ENCODE assay signal across 14 cellular contexts in genomic region chr17:48406936-48407567, GRCh38. TPM values are rescaled to one million over a fixed set of nuclear protein-coding genes. Genes with fewer than 3 reads are reported as not detected.
A peak's percentile ranks its signal among the peaks of the same experiment; 100 is the strongest.
DNase-seq lines count a peak whose midpoint lies in the region; ATAC-seq and FAIRE-seq lines count a peak whose summit lies in the region.
"Had no signal": no experiment of that assay in that cellular context is flagged by ENCODE, and none has a peak within 500 bp of the region (broad histone marks: within the 10 kb centered on the region; RNA-seq: fewer than 3 reads in every experiment).

No MANE protein-coding gene starts in this region.

- H3K9me3 ChIP-seq in T-helper 17 cell (ENCODE audit: control insufficient read depth, low read length, poor library complexity, severe bottlenecking): no peaks in the 10 kb centered on the region
- H3K9me3 ChIP-seq: ovary had no signal

- DNase-seq in activated T-cell treated with anti-CD3 and anti-CD28 coated beads, Interleukin-2, amount 50 U/mL, for 4 hours: no peak
- no peak for DNase-seq in activated T-cell treated with anti-CD3 and anti-CD28 coated beads, Interleukin-2, amount 50 U/mL, for 1 hour
- DNase-seq in T-helper 17 cell: no peak
- no peak for DNase-seq in NCI-H2196 treated with DMSO at 0.1 percent for 48 hours (lab: John Stamatoyannopoulos, UW; ENCODE audit: unreplicated experiment)
- DNase-seq in stimulated activated CD4-positive, alpha-beta T cell treated with anti-CD3 and anti-CD28 coated beads, Interleukin-15, amount 100 ng/mL, for 24 hours: no peak
- DNase-seq in NCI-H2171 (lab: John Stamatoyannopoulos, UW): no peak
- DNase-seq: DMS53, NCI-H1092 treated with DMSO at 0.1 percent for 48 hours, ovary had no signal

- peak; percentile 78 for FAIRE-seq in endometrium (lab: Jason Lieb, UNC)
- FAIRE-seq: H1 had no signal

- no peaks in the 10 kb centered on the region for H3K27me3 Mint-ChIP-seq in activated T-cell treated with anti-CD3 and anti-CD28 coated beads, Interleukin-2, amount 50 U/mL, for 4 hours (ENCODE audit: low read depth)
- H3K27me3 Mint-ChIP-seq in T-helper 17 cell: no peaks in the 10 kb centered on the region
- no peaks in the 10 kb centered on the region for H3K27me3 Mint-ChIP-seq in stimulated activated naive CD8-positive, alpha-beta T cell treated with anti-CD3 and anti-CD28 coated beads, Interleukin-15, Interleukin-2, amounts not matched to agents 100 ng/mL and 50 ng/mL, for 24 hours

- peak overlapping the region; percentile 51 for H3K4me3 Mint-ChIP-seq in activated T-cell treated with anti-CD3 and anti-CD28 coated beads, Interleukin-2, amount 50 U/mL, for 4 hours
- peak overlapping the region; percentile 55 for H3K4me3 Mint-ChIP-seq in T-helper 17 cell
- peak overlapping the region; percentile 38 for H3K4me3 Mint-ChIP-seq in stimulated activated naive CD8-positive, alpha-beta T cell treated with anti-CD3 and anti-CD28 coated beads, Interleukin-15, Interleukin-2, amounts not matched to agents 100 ng/mL and 50 ng/mL, for 24 hours

- H3K36me3 Mint-ChIP-seq in activated T-cell treated with anti-CD3 and anti-CD28 coated beads, Interleukin-2, amount 50 U/mL, for 4 hours (ENCODE audit: insufficient read depth): peaks cover 37% of the 10 kb centered on the region
- peaks cover 11% of the 10 kb centered on the region for H3K36me3 Mint-ChIP-seq in T-helper 17 cell (ENCODE audit: low read depth)
- peaks cover 54% of the 10 kb centered on the region for H3K36me3 Mint-ChIP-seq in stimulated activated naive CD8-positive, alpha-beta T cell treated with anti-CD3 and anti-CD28 coated beads, Interleukin-15, Interleukin-2, amounts not matched to agents 100 ng/mL and 50 ng/mL, for 24 hours (ENCODE audit: low read depth)

- no peaks in the 10 kb centered on the region for H3K9me3 Mint-ChIP-seq in activated T-cell treated with anti-CD3 and anti-CD28 coated beads, Interleukin-2, amount 50 U/mL, for 4 hours
- no peaks in the 10 kb centered on the region for H3K9me3 Mint-ChIP-seq in stimulated activated naive CD8-positive, alpha-beta T cell treated with anti-CD3 and anti-CD28 coated beads, Interleukin-15, Interleukin-2, amounts not matched to agents 100 ng/mL and 50 ng/mL, for 24 hours

- H3K27ac Mint-ChIP-seq in T-helper 17 cell: peak overlapping the region; percentile 96
- H3K27ac Mint-ChIP-seq in stimulated activated naive CD8-positive, alpha-beta T cell treated with anti-CD3 and anti-CD28 coated beads, Interleukin-15, Interleukin-2, amounts not matched to agents 100 ng/mL and 50 ng/mL, for 24 hours: peak overlapping the region; percentile 94

- ATAC-seq in activated T-cell treated with anti-CD3 and anti-CD28 coated beads, Interleukin-2, amount 50 U/mL, for 4 hours: peak; percentile 49 to 54
- peak; percentile 55 for ATAC-seq in T-helper 17 cell

- peaks cover 57% of the 10 kb centered on the region for H3K4me1 Mint-ChIP-seq in activated T-cell treated with anti-CD3 and anti-CD28 coated beads, Interleukin-2, amount 50 U/mL, for 4 hours (ENCODE audit: low read depth)
- peaks cover 35% of the 10 kb centered on the region for H3K4me1 Mint-ChIP-seq in T-helper 17 cell
- peaks cover 72% of the 10 kb centered on the region for H3K4me1 Mint-ChIP-seq in stimulated activated naive CD8-positive, alpha-beta T cell treated with anti-CD3 and anti-CD28 coated beads, Interleukin-15, Interleukin-2, amounts not matched to agents 100 ng/mL and 50 ng/mL, for 24 hours (ENCODE audit: low read depth)

RNA-seq across cellular contexts. Expression of gene SKAP1, which starts 23.0 kb away (rescaled TPM):
- total RNA-seq in activated T-cell treated with anti-CD3 and anti-CD28 coated beads, Interleukin-2, amount 50 U/mL, for 4 hours: 10 to 100 TPM; 25.8 to 33.9 (median 28.7) TPM
- 100 to 1,000 TPM; 136 to 138 TPM for total RNA-seq in T-helper 17 cell
- total RNA-seq: cardiac septum, H1, smooth muscle cell had no signal
